ENCODE assay signal across 8 cellular contexts in genomic region chr2:45681675-45682074, GRCh38. TPM values are rescaled to one million over a fixed set of nuclear protein-coding genes. Genes with fewer than 3 reads are reported as not detected.
A peak's percentile ranks its signal among the peaks of the same experiment; 100 is the strongest.
DNase-seq lines count a peak whose midpoint lies in the region; ATAC-seq and TF ChIP-seq lines count a peak whose summit lies in the region.

No MANE protein-coding gene starts in this region.

- H3K27ac Mint-ChIP-seq in WTC11 = no peak overlapping the region
- no peak overlapping the region for H3K27ac Mint-ChIP-seq in activated T-helper 2 cell treated with anti-CD3 and anti-CD28 coated beads, Interferon-gamma antibody, Interleukin-2, Interleukin-4, amounts not matched to agents 10 μg/mL and 5 μg/mL and 100 μg/mL, durations not matched to agents 14 hours and 24 hours and 36 hours

- POLR2A ChIA-PET in WTC11 (lab: Charles Lee) = no interaction called here

- no peak overlapping the region for H3K4me3 Mint-ChIP-seq in WTC11
- H3K4me3 Mint-ChIP-seq in activated T-helper 2 cell treated with anti-CD3 and anti-CD28 coated beads, Interferon-gamma antibody, Interleukin-2, Interleukin-4, amounts not matched to agents 10 μg/mL and 5 μg/mL and 100 μg/mL, durations not matched to agents 14 hours and 24 hours and 36 hours (ENCODE audit: low read depth) = no peak overlapping the region

- CTCF ChIA-PET in WTC11 (lab: Charles Lee) = no interaction called here

- DNase-seq in AML-193 (lab: John Stamatoyannopoulos, UW) = peak; percentile 19 to 30
- DNase-seq in HS-5 (ENCODE audit: low read depth) = peak; percentile 60
- DNase-seq in cerebellum (ENCODE audit: low spot score) = peak; percentile 55
- DNase-seq in omental fat pad (ENCODE audit: low spot score) = no peak
- no peak for DNase-seq in NCI-H1105 (lab: John Stamatoyannopoulos, UW)
- no peak for DNase-seq in WTC11 (ENCODE audit: low spot score)
- DNase-seq in activated T-helper 2 cell treated with anti-CD3 and anti-CD28 coated beads, Interferon-gamma antibody, Interleukin-2, Interleukin-4, amounts not matched to agents 10 μg/mL and 5 μg/mL and 100 μg/mL, durations not matched to agents 14 hours and 24 hours and 36 hours (ENCODE audit: low spot score) = no peak

- no peaks in the 10 kb centered on the region for H3K27me3 Mint-ChIP-seq in WTC11 (ENCODE audit: low read depth)
- no peaks in the 10 kb centered on the region for H3K27me3 Mint-ChIP-seq in activated T-helper 2 cell treated with anti-CD3 and anti-CD28 coated beads, Interferon-gamma antibody, Interleukin-2, Interleukin-4, amounts not matched to agents 10 μg/mL and 5 μg/mL and 100 μg/mL, durations not matched to agents 14 hours and 24 hours and 36 hours (ENCODE audit: low read depth)

- no peaks in the 10 kb centered on the region for H3K36me3 Mint-ChIP-seq in WTC11
- H3K36me3 Mint-ChIP-seq in activated T-helper 2 cell treated with anti-CD3 and anti-CD28 coated beads, Interferon-gamma antibody, Interleukin-2, Interleukin-4, amounts not matched to agents 10 μg/mL and 5 μg/mL and 100 μg/mL, durations not matched to agents 14 hours and 24 hours and 36 hours (ENCODE audit: low read depth) = no peaks in the 10 kb centered on the region

- peaks cover 13% of the 10 kb centered on the region for H3K4me1 Mint-ChIP-seq in WTC11
- no peaks in the 10 kb centered on the region for H3K4me1 Mint-ChIP-seq in activated T-helper 2 cell treated with anti-CD3 and anti-CD28 coated beads, Interferon-gamma antibody, Interleukin-2, Interleukin-4, amounts not matched to agents 10 μg/mL and 5 μg/mL and 100 μg/mL, durations not matched to agents 14 hours and 24 hours and 36 hours (ENCODE audit: low read depth)

- TF ChIP-seq CTCF in omental fat pad (IDR thresholded peaks at IDR 0.05) (no peak), WTC11 (IDR thresholded peaks at IDR 0.05) (no peak)

- no peaks in the 10 kb centered on the region for H3K9me3 Mint-ChIP-seq in WTC11
- no peaks in the 10 kb centered on the region for H3K9me3 Mint-ChIP-seq in activated T-helper 2 cell treated with anti-CD3 and anti-CD28 coated beads, Interferon-gamma antibody, Interleukin-2, Interleukin-4, amounts not matched to agents 10 μg/mL and 5 μg/mL and 100 μg/mL, durations not matched to agents 14 hours and 24 hours and 36 hours

- intact Hi-C loops in activated T-helper 2 cell treated with anti-CD3 and anti-CD28 coated beads, Interferon-gamma antibody, Interleukin-2, Interleukin-4, amounts not matched to agents 10 μg/mL and 5 μg/mL and 100 μg/mL, durations not matched to agents 14 hours and 24 hours and 36 hours (cut with micrococcal nuclease) = no loop called here

- ATAC-seq in GM19397 (IDR thresholded peaks at IDR 0.05; ENCODE audit: unreplicated experiment) (peak; percentile 83), omental fat pad (ENCODE audit: low FRiP score) (peak; percentile 34), WTC11 (no peak)

TF ChIP-seq in WTC11, 78 proteins besides CTCF, POLR2A, EP300 and RAD21 (continues in another document):
- TF ChIP-seq ZNF263 (CRISPR knock-in tag; IDR thresholded peaks at IDR 0.05; ENCODE audit: low read depth) (no peak), ZNF121 (CRISPR knock-in tag; IDR thresholded peaks at IDR 0.05) (no peak), TP53 (CRISPR knock-in tag; IDR thresholded peaks at IDR 0.05) (no peak), TEAD4 (CRISPR knock-in tag; IDR thresholded peaks at IDR 0.05) (no peak), ERG (CRISPR knock-in tag; IDR thresholded peaks at IDR 0.05) (no peak), MXD4 (CRISPR knock-in tag; IDR thresholded peaks at IDR 0.05; ENCODE audit: borderline replicate concordance) (no peak), ETV6 (CRISPR knock-in tag; IDR thresholded peaks at IDR 0.05) (no peak), NFYB (CRISPR knock-in tag; conservative IDR thresholded peaks at IDR 0.05; ENCODE audit: low read depth) (no peak), SOX15 (CRISPR knock-in tag; IDR thresholded peaks at IDR 0.05) (no peak), CBFB (CRISPR knock-in tag; IDR thresholded peaks at IDR 0.05; ENCODE audit: low read depth) (no peak)
- TF ChIP-seq, protein P1, sequence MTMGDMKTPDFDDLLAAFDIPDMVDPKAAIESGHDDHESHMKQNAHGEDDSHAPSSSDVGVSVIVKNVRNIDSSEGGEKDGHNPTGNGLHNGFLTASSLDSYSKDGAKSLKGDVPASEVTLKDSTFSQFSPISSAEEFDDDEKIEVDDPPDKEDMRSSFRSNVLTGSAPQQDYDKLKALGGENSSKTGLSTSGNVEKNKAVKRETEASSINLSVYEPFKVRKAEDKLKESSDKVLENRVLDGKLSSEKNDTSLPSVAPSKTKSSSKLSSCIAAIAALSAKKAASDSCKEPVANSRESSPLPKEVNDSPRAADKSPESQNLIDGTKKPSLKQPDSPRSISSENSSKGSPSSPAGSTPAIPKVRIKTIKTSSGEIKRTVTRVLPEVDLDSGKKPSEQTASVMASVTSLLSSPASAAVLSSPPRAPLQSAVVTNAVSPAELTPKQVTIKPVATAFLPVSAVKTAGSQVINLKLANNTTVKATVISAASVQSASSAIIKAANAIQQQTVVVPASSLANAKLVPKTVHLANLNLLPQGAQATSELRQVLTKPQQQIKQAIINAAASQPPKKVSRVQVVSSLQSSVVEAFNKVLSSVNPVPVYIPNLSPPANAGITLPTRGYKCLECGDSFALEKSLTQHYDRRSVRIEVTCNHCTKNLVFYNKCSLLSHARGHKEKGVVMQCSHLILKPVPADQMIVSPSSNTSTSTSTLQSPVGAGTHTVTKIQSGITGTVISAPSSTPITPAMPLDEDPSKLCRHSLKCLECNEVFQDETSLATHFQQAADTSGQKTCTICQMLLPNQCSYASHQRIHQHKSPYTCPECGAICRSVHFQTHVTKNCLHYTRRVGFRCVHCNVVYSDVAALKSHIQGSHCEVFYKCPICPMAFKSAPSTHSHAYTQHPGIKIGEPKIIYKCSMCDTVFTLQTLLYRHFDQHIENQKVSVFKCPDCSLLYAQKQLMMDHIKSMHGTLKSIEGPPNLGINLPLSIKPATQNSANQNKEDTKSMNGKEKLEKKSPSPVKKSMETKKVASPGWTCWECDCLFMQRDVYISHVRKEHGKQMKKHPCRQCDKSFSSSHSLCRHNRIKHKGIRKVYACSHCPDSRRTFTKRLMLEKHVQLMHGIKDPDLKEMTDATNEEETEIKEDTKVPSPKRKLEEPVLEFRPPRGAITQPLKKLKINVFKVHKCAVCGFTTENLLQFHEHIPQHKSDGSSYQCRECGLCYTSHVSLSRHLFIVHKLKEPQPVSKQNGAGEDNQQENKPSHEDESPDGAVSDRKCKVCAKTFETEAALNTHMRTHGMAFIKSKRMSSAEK (CRISPR knock-in tag; IDR thresholded peaks at IDR 0.05; ENCODE audit: borderline replicate concordance) = no peak
- TF ChIP-seq, protein P2, sequence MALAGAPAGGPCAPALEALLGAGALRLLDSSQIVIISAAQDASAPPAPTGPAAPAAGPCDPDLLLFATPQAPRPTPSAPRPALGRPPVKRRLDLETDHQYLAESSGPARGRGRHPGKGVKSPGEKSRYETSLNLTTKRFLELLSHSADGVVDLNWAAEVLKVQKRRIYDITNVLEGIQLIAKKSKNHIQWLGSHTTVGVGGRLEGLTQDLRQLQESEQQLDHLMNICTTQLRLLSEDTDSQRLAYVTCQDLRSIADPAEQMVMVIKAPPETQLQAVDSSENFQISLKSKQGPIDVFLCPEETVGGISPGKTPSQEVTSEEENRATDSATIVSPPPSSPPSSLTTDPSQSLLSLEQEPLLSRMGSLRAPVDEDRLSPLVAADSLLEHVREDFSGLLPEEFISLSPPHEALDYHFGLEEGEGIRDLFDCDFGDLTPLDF (CRISPR knock-in tag; IDR thresholded peaks at IDR 0.05) = no peak
- TF ChIP-seq, protein P3, sequence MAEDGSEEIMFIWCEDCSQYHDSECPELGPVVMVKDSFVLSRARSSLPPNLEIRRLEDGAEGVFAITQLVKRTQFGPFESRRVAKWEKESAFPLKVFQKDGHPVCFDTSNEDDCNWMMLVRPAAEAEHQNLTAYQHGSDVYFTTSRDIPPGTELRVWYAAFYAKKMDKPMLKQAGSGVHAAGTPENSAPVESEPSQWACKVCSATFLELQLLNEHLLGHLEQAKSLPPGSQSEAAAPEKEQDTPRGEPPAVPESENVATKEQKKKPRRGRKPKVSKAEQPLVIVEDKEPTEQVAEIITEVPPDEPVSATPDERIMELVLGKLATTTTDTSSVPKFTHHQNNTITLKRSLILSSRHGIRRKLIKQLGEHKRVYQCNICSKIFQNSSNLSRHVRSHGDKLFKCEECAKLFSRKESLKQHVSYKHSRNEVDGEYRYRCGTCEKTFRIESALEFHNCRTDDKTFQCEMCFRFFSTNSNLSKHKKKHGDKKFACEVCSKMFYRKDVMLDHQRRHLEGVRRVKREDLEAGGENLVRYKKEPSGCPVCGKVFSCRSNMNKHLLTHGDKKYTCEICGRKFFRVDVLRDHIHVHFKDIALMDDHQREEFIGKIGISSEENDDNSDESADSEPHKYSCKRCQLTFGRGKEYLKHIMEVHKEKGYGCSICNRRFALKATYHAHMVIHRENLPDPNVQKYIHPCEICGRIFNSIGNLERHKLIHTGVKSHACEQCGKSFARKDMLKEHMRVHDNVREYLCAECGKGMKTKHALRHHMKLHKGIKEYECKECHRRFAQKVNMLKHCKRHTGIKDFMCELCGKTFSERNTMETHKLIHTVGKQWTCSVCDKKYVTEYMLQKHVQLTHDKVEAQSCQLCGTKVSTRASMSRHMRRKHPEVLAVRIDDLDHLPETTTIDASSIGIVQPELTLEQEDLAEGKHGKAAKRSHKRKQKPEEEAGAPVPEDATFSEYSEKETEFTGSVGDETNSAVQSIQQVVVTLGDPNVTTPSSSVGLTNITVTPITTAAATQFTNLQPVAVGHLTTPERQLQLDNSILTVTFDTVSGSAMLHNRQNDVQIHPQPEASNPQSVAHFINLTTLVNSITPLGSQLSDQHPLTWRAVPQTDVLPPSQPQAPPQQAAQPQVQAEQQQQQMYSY (CRISPR knock-in tag; IDR thresholded peaks at IDR 0.05) = no peak

RNA-seq across cellular contexts. Expression of gene PRKCE, which starts 30.2 kb away (rescaled TPM):
- total RNA-seq in cerebellum = 27.2 TPM
- 10 to 100 TPM in 2 of 4 donors, 1 to 10 TPM in 2; 8.8 to 24.3 (median 14.0) TPM for total RNA-seq in omental fat pad
- 3.1 to 5.8 TPM (median 3.8 TPM) in 3 replicates for total RNA-seq in WTC11 (2021)
- 21.5 TPM in 2 replicates for total RNA-seq in activated T-helper 2 cell treated with anti-CD3 and anti-CD28 coated beads, Interferon-gamma antibody, Interleukin-2, Interleukin-4, amounts not matched to agents 10 μg/mL and 5 μg/mL and 100 μg/mL, durations not matched to agents 14 hours and 24 hours and 36 hours

Comparison
In these comparisons a context has a peak if more than half of its experiments do, and no peak if none do; other contexts are left out.
1. DNase-seq: peak in AML-193 (2 of 2), HS-5 (single experiment) and cerebellum (single experiment); none in omental fat pad (single experiment), NCI-H1105 (single experiment), WTC11 (single experiment) and activated T-helper 2 cell treated with anti-CD3 and anti-CD28 coated beads, Interferon-gamma antibody, Interleukin-2, Interleukin-4, amounts not matched to agents 10 μg/mL and 5 μg/mL and 100 μg/mL, durations not matched to agents 14 hours and 24 hours and 36 hours (single experiment).